ENCODE assay signal across 8 cellular contexts in the genomic region with DNA sequence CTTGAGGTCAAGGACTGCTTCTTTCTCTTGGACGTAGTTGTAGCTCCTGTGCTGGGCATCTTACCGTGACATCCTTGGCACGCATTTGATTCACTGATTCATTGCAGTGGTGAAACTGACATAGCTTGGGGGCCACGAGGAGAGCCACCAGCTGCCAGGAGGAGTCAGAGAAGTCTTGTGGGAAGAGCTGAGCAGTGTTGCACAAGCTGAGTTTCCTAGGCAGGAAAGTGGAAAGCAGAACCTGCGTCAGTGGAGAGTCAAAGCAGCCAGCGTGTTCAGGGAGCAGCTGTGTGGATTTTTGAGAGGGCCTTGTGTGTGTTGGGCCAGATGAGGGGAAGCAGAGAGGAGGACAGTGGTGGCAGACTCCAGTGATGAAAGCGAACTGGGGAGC. TPM values are rescaled to one million over a fixed set of nuclear protein-coding genes. Genes with fewer than 3 reads are reported as not detected.
DNase-seq lines count a peak whose midpoint lies in the region; ATAC-seq and TF ChIP-seq lines count a peak whose summit lies in the region.

No MANE protein-coding gene starts in this region.

- no peak overlapping the region for H3K27ac ChIP-seq in CD8-positive, alpha-beta T cell (ENCODE audit: low read depth, low read length)

- no peak for TF ChIP-seq CTCF in CD8-positive, alpha-beta T cell (IDR thresholded peaks at IDR 0.05)
- no peak for TF ChIP-seq CTCF in cardiac fibroblast (IDR thresholded peaks at IDR 0.05; ENCODE audit: low read depth, low read length)

- H3K27me3 ChIP-seq in CD8-positive, alpha-beta T cell (ENCODE audit: insufficient read depth, low read length): no peaks in the 10 kb centered on the region
- H3K27me3 ChIP-seq in HAP-1 (ENCODE audit: low read depth): no peaks in the 10 kb centered on the region

- H3K36me3 ChIP-seq in CD8-positive, alpha-beta T cell (ENCODE audit: insufficient read depth, low read length): no peaks in the 10 kb centered on the region
- no peaks in the 10 kb centered on the region for H3K36me3 ChIP-seq in HAP-1 (replicated peaks)

- H3K27ac Mint-ChIP-seq in CD8-positive, alpha-beta T cell: peak overlapping the region; percentile 73

- in situ Hi-C loops in KBM-7 (cut with MboI; ENCODE audit: low pct_unique_long_range_greater_than_20kb, low sequenced_read_pairs): no loop called here
- in situ Hi-C loops in HAP-1 (cut with MboI; ENCODE audit: low sequenced_read_pairs): no loop called here

- peak overlapping the region; percentile 5 for H3K4me3 Mint-ChIP-seq in CD8-positive, alpha-beta T cell

- no peak for DNase-seq in CD8-positive, alpha-beta T cell
- DNase-seq in KBM-7 (peak; percentile 79), cardiac fibroblast (ENCODE audit: low read depth in 2 of 2) (peak; percentile 86 to 92), mucosa of gallbladder (ENCODE audit: low spot score) (peak; percentile 70), HAP-1 (ENCODE audit: low spot score in 2 of 2) (no peak), NCI-H2081 (lab: John Stamatoyannopoulos, UW) (no peak), NCI-H226 (no peak)

- no peaks in the 10 kb centered on the region for H3K9me3 ChIP-seq in CD8-positive, alpha-beta T cell (ENCODE audit: low read length)
- no peaks in the 10 kb centered on the region for H3K9me3 ChIP-seq in HAP-1

- no peaks in the 10 kb centered on the region for H3K27me3 Mint-ChIP-seq in CD8-positive, alpha-beta T cell (ENCODE audit: low read depth)

- peaks cover 76% of the 10 kb centered on the region for H3K4me1 ChIP-seq in CD8-positive, alpha-beta T cell (ENCODE audit: insufficient read depth, low read length)
- H3K4me1 ChIP-seq in HAP-1: no peaks in the 10 kb centered on the region

- peaks cover 45% of the 10 kb centered on the region for H3K36me3 Mint-ChIP-seq in CD8-positive, alpha-beta T cell

- CTCF ChIA-PET in CD8-positive, alpha-beta T cell (lab: Charles Lee): interaction anchor here (0.6 to 3.5 kb wide), 5 partner anchors 22 to 336 kb away, joined by 3 to 17 read pairs (median 3); no protein-coding TSS in a partner anchor

- no peaks in the 10 kb centered on the region for H3K9me3 Mint-ChIP-seq in CD8-positive, alpha-beta T cell

- POLR2A ChIA-PET in CD8-positive, alpha-beta T cell (lab: Charles Lee): no interaction called here

- intact Hi-C loops in CD8-positive, alpha-beta T cell (cut with DNase I, micrococcal nuclease): loop anchor here in 1 of 2 experiments (5.0 kb wide), 2 partner anchors 35 to 40 kb away; no protein-coding TSS in a partner anchor

- H3K4me1 Mint-ChIP-seq in CD8-positive, alpha-beta T cell (ENCODE audit: low read depth): peaks cover 83% of the 10 kb centered on the region

- no peak for ATAC-seq in CD8-positive, alpha-beta T cell
- no peak for ATAC-seq in HG02571 (IDR thresholded peaks at IDR 0.05; ENCODE audit: unreplicated experiment)

- H3K4me3 ChIP-seq in CD8-positive, alpha-beta T cell (ENCODE audit: low read depth, low read length): no peak overlapping the region
- no peak overlapping the region for H3K4me3 ChIP-seq in cardiac fibroblast (replicated peaks in 1 of 2; ENCODE audit: low read depth in 2 of 2, low read length in 2 of 2)
- H3K4me3 ChIP-seq in HAP-1: no peak overlapping the region

RNA-seq across cellular contexts. Expression of a gene that starts 5.3 kb away (rescaled TPM):
- 10 to 100 TPM; 80.2 to 85.5 TPM for total RNA-seq in CD8-positive, alpha-beta T cell
- 11.7 TPM for total RNA-seq in mucosa of gallbladder

RNA-seq across cellular contexts. Expression of a gene that starts 54.3 kb away (rescaled TPM):
- total RNA-seq in CD8-positive, alpha-beta T cell: 10 to 100 TPM; 31.9 to 36.2 TPM
- 0.37 TPM for total RNA-seq in mucosa of gallbladder

Comparison
In these comparisons a context has a peak if more than half of its experiments do, and no peak if none do; other contexts are left out.
1. DNase-seq: peak in KBM-7 (single experiment), cardiac fibroblast (2 of 2) and mucosa of gallbladder (single experiment); none in CD8-positive, alpha-beta T cell (0 of 7), HAP-1 (0 of 2), NCI-H2081 (0 of 2) and NCI-H226 (single experiment).
2. RNA of a gene that starts 54.3 kb away (total RNA-seq): 31.9 to 36.2 TPM in CD8-positive, alpha-beta T cell; 0.37 TPM in mucosa of gallbladder (single experiment); every median in the first group is over 10 times any median in the second.